In genomic region chr16:58249780-58250478, GRCh38 we compare ENCODE assay signal across 9 cellular contexts. TPM values are rescaled to one million over a fixed set of nuclear protein-coding genes. Genes with fewer than 3 reads are reported as not detected.
DNase-seq lines count a peak whose midpoint lies in the region; ATAC-seq, FAIRE-seq and TF ChIP-seq lines count a peak whose summit lies in the region.
"Had no signal": no experiment of that assay in that cellular context is flagged by ENCODE, and none has a peak within 500 bp of the region (broad histone marks: within the 10 kb centered on the region; RNA-seq: fewer than 3 reads in every experiment).

No MANE protein-coding gene starts in this region.

- CTCF ChIA-PET in H1 (lab: Charles Lee; ENCODE audit: partially characterized antibody), result interaction anchor here (0.5 to 2.4 kb wide), 8 partner anchors 18 to 906 kb away, joined by 3 to 6 read pairs (median 3); no protein-coding TSS in a partner anchor

- no peak overlapping the region; the same call in 1 of the 2 replicates for H2BK5ac ChIP-seq in H1 (ENCODE audit: low read depth, low read length)

- H2BK12ac ChIP-seq in H1 (ENCODE audit: low read depth, low read length), result no peak overlapping the region

- FAIRE-seq in H1 (lab: Jason Lieb, UNC), result no peak
- FAIRE-seq: endometrium had no signal

- no peak overlapping the region for H2AK5ac ChIP-seq in H1 (ENCODE audit: low read depth, low read length)

- H3K9me3 ChIP-seq in H1 (ENCODE audit: insufficient read depth in 2 of 2, low read depth in 1 of 2, low read length in 1 of 2) (no peaks in the 10 kb centered on the region), mesodermal cell (ENCODE audit: control insufficient read depth, low read length) (no peaks in the 10 kb centered on the region)

- H3K27ac ChIP-seq in C4-2B (peak overlapping the region; percentile 71), H1 (ENCODE audit: low read depth, low read length) (peak overlapping the region; percentile 75; the same call in 1 of the 2 replicates), mesodermal cell (ENCODE audit: low read depth, low read length, severe bottlenecking) (peak overlapping the region; percentile 71)

- POLR2A ChIA-PET in H1 (lab: Charles Lee; ENCODE audit: partially characterized antibody), result interaction anchor here (0.7 to 2.1 kb wide), 10 partner anchors 11 to 137 kb away, joined by 3 to 7 read pairs (median 4); partner anchors contain the start of gene CFAP20

- H4K5ac ChIP-seq in H1 (ENCODE audit: insufficient read length, low read depth, low read length), result peak overlapping the region; percentile 9

- H3K4ac ChIP-seq in H1 (replicated peaks; ENCODE audit: insufficient read length, low read depth, low read length), result no peak overlapping the region

- peak overlapping the region; percentile 35 to 80 (median 62) for H3K9ac ChIP-seq in H1 (replicated peaks in 1 of 4; ENCODE audit: extremely low read depth in 1 of 4, low read depth in 3 of 4, low read length in 3 of 4)

- H3K79me1 ChIP-seq in H1 (ENCODE audit: low read depth, low read length), result no peaks in the 10 kb centered on the region

- H2BK15ac ChIP-seq in H1 (ENCODE audit: low read length), result no peak overlapping the region

- no peaks in the 10 kb centered on the region for H3K79me2 ChIP-seq in H1 (ENCODE audit: control insufficient read depth in 1 of 2, insufficient read depth in 2 of 2, low read length in 2 of 2)

- TF ChIP-seq POLR2A in H1 (IDR thresholded peaks at IDR 0.05; ENCODE audit: control extremely low read depth in 1 of 2, low read depth in 2 of 2, low read length in 2 of 2), result peak; percentile 69 to 87

- peak overlapping the region; percentile 40 to 75 for H3K4me2 ChIP-seq in H1 (ENCODE audit: insufficient read depth in 1 of 2, low read depth in 2 of 2, low read length in 2 of 2)

- H3K27me3 ChIP-seq in H1 (replicated peaks in 1 of 4; ENCODE audit: control insufficient read depth in 3 of 4, extremely low read depth in 1 of 4, insufficient read depth in 3 of 4, low read length in 3 of 4), result no peaks in the 10 kb centered on the region; a peak in 1 of 7 replicates

- TF ChIP-seq CTCF in C4-2B (conservative IDR thresholded peaks at IDR 0.05), result no peak
- no peak for TF ChIP-seq CTCF in H1 (IDR thresholded peaks at IDR 0.05; ENCODE audit: control extremely low read depth in 1 of 3, insufficient read depth in 1 of 3, low read depth in 1 of 3, low read length in 3 of 3)

- peak overlapping the region; percentile 86 for H2AFZ ChIP-seq in H1 (ENCODE audit: low read length)

- peak; percentile 74 for ATAC-seq in HG03378 (IDR thresholded peaks at IDR 0.05; ENCODE audit: unreplicated experiment)

- DNase-seq in GM19238 (ENCODE audit: insufficient read length, low spot score) (peak; percentile 88), NCI-H774 (lab: John Stamatoyannopoulos, UW) (peak; percentile 68), H1 (ENCODE audit: low read depth in 1 of 2, low spot score in 2 of 2) (peak; percentile 66 to 95)
- peak; percentile 54 to 76 for DNase-seq in activated CD8-positive, alpha-beta memory T cell treated with anti-CD3 and anti-CD28 coated beads for 1 hour (ENCODE audit: extremely low read depth in 1 of 2, low read depth in 1 of 2)
- peak; percentile 64 for DNase-seq in stimulated activated CD8-positive, alpha-beta memory T cell treated with anti-CD3 and anti-CD28 coated beads, Interleukin-15, amount 100 ng/mL, for 1 hour (ENCODE audit: low read depth)

- H2BK120ac ChIP-seq in H1 (replicated peaks; ENCODE audit: low read depth, low read length), result no peak overlapping the region

- H3K4me3 ChIP-seq in H1 (ENCODE audit: extremely low read depth in 1 of 4, insufficient read depth in 2 of 4, low read depth in 3 of 4, low read length in 4 of 4) (peak overlapping the region; percentile 71 to 98 (median 87)), mesodermal cell (ENCODE audit: extremely low read depth, insufficient read depth, low read length, poor library complexity, severe bottlenecking) (peak overlapping the region; percentile 69)

- H4K20me1 ChIP-seq in H1 (replicated peaks in 1 of 2; ENCODE audit: control insufficient read depth in 1 of 2, insufficient read depth in 2 of 2, low read length in 2 of 2), result no peaks in the 10 kb centered on the region

- H3K36me3 ChIP-seq in H1 (ENCODE audit: control insufficient read depth in 2 of 4, insufficient read depth in 4 of 4, low read length in 3 of 4) (no peaks in the 10 kb centered on the region), mesodermal cell (ENCODE audit: control insufficient read depth, insufficient read depth, low read length) (no peaks in the 10 kb centered on the region)

- WGBS in H1 (ENCODE audit: extremely low coverage in 1 of 2, insufficient coverage in 1 of 2, insufficient read length in 1 of 2, insufficient replicate concordance in 2 of 2, low coverage in 1 of 2, low lambda C conversion rate in 2 of 2, missing lambda C conversion rate in 1 of 2), 2 experiments, result 4% methylated on average over 34 of the region's 47 CpGs; no CpG with 5 or more reads in 1 of the 2 experiments
- 1 to 2% methylated on average over 38 to 40 of the region's 47 CpGs for WGBS in mesodermal cell (ENCODE audit: insufficient coverage in 2 of 2), 2 experiments

- peak in 1 of 2 experiments; percentile 5; a peak in 1 of 4 replicates for TF ChIP-seq RAD21 in H1 (IDR thresholded peaks at IDR 0.05 in 1 of 2, conservative IDR thresholded peaks at IDR 0.05 in 1 of 2; ENCODE audit: low read depth in 2 of 2, low read length in 2 of 2)

- no peak overlapping the region for H3K14ac ChIP-seq in H1 (ENCODE audit: insufficient read length)

- TF ChIP-seq EP300 in H1 (IDR thresholded peaks at IDR 0.05; ENCODE audit: borderline replicate concordance in 1 of 2, low read depth in 2 of 2, low read length in 2 of 2), result 0 out of 3 replicates have a peak, but pooled peaks of 1 of the 2 experiments have one; percentile 48

- peak overlapping the region; percentile 92; the same call in 1 of the 2 replicates for H4K8ac ChIP-seq in H1 (ENCODE audit: extremely low read depth, insufficient read depth, low read length)

- H3K4me1 ChIP-seq in H1 (replicated peaks in 1 of 4; ENCODE audit: control insufficient read depth in 3 of 4, insufficient read depth in 4 of 4, low read length in 3 of 4), result peaks cover 0 to 2% (median 0%) of the 10 kb centered on the region in 4 experiments; a peak in 2 of 7 replicates
- H3K4me1 ChIP-seq in mesodermal cell (ENCODE audit: control insufficient read depth, insufficient read depth, low read length, poor library complexity, severe bottlenecking), result no peaks in the 10 kb centered on the region

- no peak overlapping the region for H3K23ac ChIP-seq in H1 (ENCODE audit: insufficient read length)

- H3K18ac ChIP-seq in H1 (ENCODE audit: extremely low read depth, low read length), result peak overlapping the region; percentile 48

- no peak overlapping the region for H4K91ac ChIP-seq in H1 (replicated peaks; ENCODE audit: insufficient read length, low read length)

- H3K56ac ChIP-seq in H1 (replicated peaks; ENCODE audit: insufficient read length, low read depth, low read length), result no peak overlapping the region

- H2BK20ac ChIP-seq in H1 (ENCODE audit: low read length), result no peak overlapping the region

- peaks cover 4% of the 10 kb centered on the region for H3K23me2 ChIP-seq in H1 (ENCODE audit: low read depth, low read length)

TF ChIP-seq in H1, 55 proteins besides CTCF, POLR2A, EP300 and RAD21 (continues in another document):
- no peak for TF ChIP-seq BCL11A (IDR thresholded peaks at IDR 0.05; ENCODE audit: low read depth in 2 of 2, low read length in 2 of 2)
- TF ChIP-seq YY1 (IDR thresholded peaks at IDR 0.05; ENCODE audit: low read depth, low read length), result peak; percentile 21; the same call in 1 of the 2 replicates
- peak; percentile 80 for TF ChIP-seq PHF8 (conservative IDR thresholded peaks at IDR 0.05; ENCODE audit: low read depth, low read length)
- no peak for TF ChIP-seq TCF12 (IDR thresholded peaks at IDR 0.05; ENCODE audit: low read depth, low read length)
- no peak for TF ChIP-seq CBX8 (IDR thresholded peaks at IDR 0.05; ENCODE audit: borderline replicate concordance, low read depth, low read length)
- no peak for TF ChIP-seq HDAC6 (IDR thresholded peaks at IDR 0.05; ENCODE audit: low read depth, low read length)
- TF ChIP-seq JUND (IDR thresholded peaks at IDR 0.05; ENCODE audit: low read length), result no peak
- no peak for TF ChIP-seq USF2 (IDR thresholded peaks at IDR 0.05; ENCODE audit: low read length)
- TF ChIP-seq TAF7 (optimal IDR thresholded peaks at IDR 0.05; ENCODE audit: borderline replicate concordance, low read depth, low read length), result peak; percentile 66
- TF ChIP-seq RXRA (IDR thresholded peaks at IDR 0.05; ENCODE audit: insufficient read depth, low read depth, low read length), result no peak

RNA-seq across cellular contexts. Expression of gene PRSS54, which starts 44.9 kb away (rescaled TPM):
- total RNA-seq in H1 (2021; fragmentation: NEBNext Ultra II Directional; extraction: Animal tissue kit (Norgen Biotek cat#: 25700)), result not detected in 2 replicates
- polyA plus RNA-seq in H1 (2011; rRNA removed), result not detected in 2 replicates
- not detected for polyA plus RNA-seq in H1 (2011; cell fraction: cytosol; rRNA removed)
- not detected for polyA plus RNA-seq in H1 (2011; cell fraction: nucleus; rRNA removed)
- not detected in 4 replicates for polyA plus RNA-seq in H1 (2012, experiment 1 of 2)
- not detected for polyA plus RNA-seq in H1 (2012, experiment 2 of 2)
- polyA plus RNA-seq in H1 (2013, experiment 1 of 2), result not detected
- polyA plus RNA-seq in H1 (2013, experiment 2 of 2), result not detected
- polyA minus RNA-seq in H1 (2011; rRNA and poly(A)+ RNA removed), result 0.10 TPM in 1 of 2 replicates, not detected in the other
- not detected for polyA minus RNA-seq in H1 (2011; cell fraction: cytosol; rRNA and poly(A)+ RNA removed)
- not detected for polyA minus RNA-seq in H1 (2011; cell fraction: nucleus; rRNA and poly(A)+ RNA removed)
- not detected for polyA plus RNA-seq in mesodermal cell (2013, experiment 1 of 2)
- not detected for polyA plus RNA-seq in mesodermal cell (2013, experiment 2 of 2)

RNA-seq across cellular contexts. Expression of gene CSNK2A2, which starts 52.0 kb away (rescaled TPM):
- total RNA-seq in H1 (2021; fragmentation: NEBNext Ultra II Directional; extraction: Animal tissue kit (Norgen Biotek cat#: 25700)), result 124 and 128 TPM in 2 replicates
- 29.4 and 37.9 TPM in 2 replicates for polyA plus RNA-seq in H1 (2011; rRNA removed)
- polyA plus RNA-seq in H1 (2011; cell fraction: cytosol; rRNA removed), result 37.1 TPM
- polyA plus RNA-seq in H1 (2011; cell fraction: nucleus; rRNA removed), result 33.0 TPM
- 59.7 to 79.1 TPM (median 65.0 TPM) in 4 replicates for polyA plus RNA-seq in H1 (2012, experiment 1 of 2)
- polyA plus RNA-seq in H1 (2012, experiment 2 of 2), result 27.6 TPM
- 58.0 TPM for polyA plus RNA-seq in H1 (2013, experiment 1 of 2)
- polyA plus RNA-seq in H1 (2013, experiment 2 of 2), result 54.7 TPM
- polyA minus RNA-seq in H1 (2011; rRNA and poly(A)+ RNA removed), result 148 and 169 TPM in 2 replicates
- 74.3 TPM for polyA minus RNA-seq in H1 (2011; cell fraction: cytosol; rRNA and poly(A)+ RNA removed)
- polyA minus RNA-seq in H1 (2011; cell fraction: nucleus; rRNA and poly(A)+ RNA removed), result 97.3 TPM
- 75.8 TPM for polyA plus RNA-seq in mesodermal cell (2013, experiment 1 of 2)
- polyA plus RNA-seq in mesodermal cell (2013, experiment 2 of 2), result 78.5 TPM

Comparison
In these comparisons a context has a peak if more than half of its experiments do, and no peak if none do; other contexts are left out.
1. Peak in every context shown above with its lines: DNase-seq, ATAC-seq, H3K4me3 ChIP-seq and H3K27ac ChIP-seq.